Comparison of ENCODE assay signal across 8 cellular contexts in genomic region chr18:11857177-11857887, GRCh38. TPM values are rescaled to one million over a fixed set of nuclear protein-coding genes. Genes with fewer than 3 reads are reported as not detected.
DNase-seq lines count a peak whose midpoint lies in the region; ATAC-seq and TF ChIP-seq lines count a peak whose summit lies in the region.

No MANE protein-coding gene starts in this region.

- H3K9me3 Mint-ChIP-seq in activated CD8-positive, alpha-beta memory T cell treated with anti-CD3 and anti-CD28 coated beads, Interleukin-2, amount 10 ng/mL, durations not matched to agents 7 days and 5 days (ENCODE audit: low read depth), result no peaks in the 10 kb centered on the region

- CTCF ChIA-PET in activated CD8-positive, alpha-beta memory T cell treated with anti-CD3 and anti-CD28 coated beads, Interleukin-2, amount 10 ng/mL, durations not matched to agents 7 days and 5 days (lab: Charles Lee), result no interaction called here

- H3K4me1 Mint-ChIP-seq in activated CD8-positive, alpha-beta memory T cell treated with anti-CD3 and anti-CD28 coated beads, Interleukin-2, amount 10 ng/mL, durations not matched to agents 7 days and 5 days, result peaks cover 23% of the 10 kb centered on the region

- DNase-seq in NCI-H1417 (lab: John Stamatoyannopoulos, UW) (peak in 2 of 3 experiments; percentile 31 to 41), NCI-H1417 treated with DMSO at 0.1 percent for 48 hours (lab: John Stamatoyannopoulos, UW) (no peak), head of caudate nucleus (peak; percentile 31 to 91 (median 70)), pons (ENCODE audit: low spot score) (peak; percentile 30), superior temporal gyrus (ENCODE audit: extremely low spot score) (no peak)
- DNase-seq in activated CD8-positive, alpha-beta memory T cell treated with anti-CD3 and anti-CD28 coated beads, Interleukin-2, amount 10 ng/mL, durations not matched to agents 7 days and 5 days, result no peak

- H3K4me3 Mint-ChIP-seq in activated CD8-positive, alpha-beta memory T cell treated with anti-CD3 and anti-CD28 coated beads, Interleukin-2, amount 10 ng/mL, durations not matched to agents 7 days and 5 days, result no peak overlapping the region

- no peaks in the 10 kb centered on the region for H3K27me3 Mint-ChIP-seq in activated CD8-positive, alpha-beta memory T cell treated with anti-CD3 and anti-CD28 coated beads, Interleukin-2, amount 10 ng/mL, durations not matched to agents 7 days and 5 days

- intact Hi-C loops in head of caudate nucleus (cut with DNase I), result loop anchor here (10.0 kb wide), 1 partner anchor 103 kb away; no protein-coding TSS in a partner anchor

- ATAC-seq in SK-N-SH treated with all-trans-retinoic acid at 6 μM for 48 hours (peak; percentile 83), HG03439 (IDR thresholded peaks at IDR 0.05; ENCODE audit: unreplicated experiment) (no peak)
- ATAC-seq in activated CD8-positive, alpha-beta memory T cell treated with anti-CD3 and anti-CD28 coated beads, Interleukin-2, amount 10 ng/mL, durations not matched to agents 7 days and 5 days, result no peak

- H3K27ac Mint-ChIP-seq in activated CD8-positive, alpha-beta memory T cell treated with anti-CD3 and anti-CD28 coated beads, Interleukin-2, amount 10 ng/mL, durations not matched to agents 7 days and 5 days, result no peak overlapping the region

- peaks cover 1% of the 10 kb centered on the region for H3K36me3 Mint-ChIP-seq in activated CD8-positive, alpha-beta memory T cell treated with anti-CD3 and anti-CD28 coated beads, Interleukin-2, amount 10 ng/mL, durations not matched to agents 7 days and 5 days

TF ChIP-seq in SK-N-SH treated with all-trans-retinoic acid at 6 μM for 48 hours, 23 proteins besides CTCF, POLR2A, EP300 and RAD21:
- TF ChIP-seq CSRNP3 (CRISPR knock-in tag; IDR thresholded peaks at IDR 0.05) (no peak), ZNF8 (CRISPR knock-in tag; IDR thresholded peaks at IDR 0.05) (no peak), ESRRG (CRISPR knock-in tag; IDR thresholded peaks at IDR 0.05) (no peak), PPARA (CRISPR knock-in tag; IDR thresholded peaks at IDR 0.05; ENCODE audit: borderline replicate concordance) (no peak), ZFP3 (CRISPR knock-in tag; IDR thresholded peaks at IDR 0.05) (peak; percentile 66; the same call in 1 of the 2 replicates), ARNTL (CRISPR knock-in tag; IDR thresholded peaks at IDR 0.05; ENCODE audit: borderline replicate concordance, low read depth) (no peak), PATZ1 (CRISPR knock-in tag; IDR thresholded peaks at IDR 0.05; ENCODE audit: borderline replicate concordance) (no peak), ZC3H10 (CRISPR knock-in tag; IDR thresholded peaks at IDR 0.05) (peak; percentile 89), CSDC2 (CRISPR knock-in tag; IDR thresholded peaks at IDR 0.05) (no peak), BACH2 (CRISPR knock-in tag; IDR thresholded peaks at IDR 0.05; ENCODE audit: borderline replicate concordance) (no peak), TCF4 (CRISPR knock-in tag; IDR thresholded peaks at IDR 0.05; ENCODE audit: borderline replicate concordance) (no peak), TSHZ2 (CRISPR knock-in tag; IDR thresholded peaks at IDR 0.05) (no peak), OSR1 (CRISPR knock-in tag; IDR thresholded peaks at IDR 0.05) (no peak), TOX (CRISPR knock-in tag; IDR thresholded peaks at IDR 0.05; ENCODE audit: borderline replicate concordance) (peak; percentile 85; the same call in 1 of the 2 replicates)

RNA-seq across cellular contexts. Expression of gene CHMP1B, which starts 6.1 kb away (rescaled TPM):
- 10 to 100 TPM; 23.4 to 27.1 TPM for total RNA-seq in activated CD8-positive, alpha-beta memory T cell treated with anti-CD3 and anti-CD28 coated beads, Interleukin-2, amount 10 ng/mL, durations not matched to agents 7 days and 5 days

RNA-seq across cellular contexts. Expression of gene MPPE1, which starts 50.8 kb away (rescaled TPM):
- total RNA-seq in activated CD8-positive, alpha-beta memory T cell treated with anti-CD3 and anti-CD28 coated beads, Interleukin-2, amount 10 ng/mL, durations not matched to agents 7 days and 5 days, result 10 to 100 TPM; 42.9 to 64.9 TPM

Comparison
In these comparisons a context has a peak if more than half of its experiments do, and no peak if none do; other contexts are left out.
1. DNase-seq: peak in NCI-H1417 (2 of 3), head of caudate nucleus (42 of 42) and pons (single experiment); none in NCI-H1417 treated with DMSO at 0.1 percent for 48 hours (single experiment), activated CD8-positive, alpha-beta memory T cell treated with anti-CD3 and anti-CD28 coated beads, Interleukin-2, amount 10 ng/mL, durations not matched to agents 7 days and 5 days (single experiment) and superior temporal gyrus (single experiment).